Comparison of ENCODE assay signal across 18 cellular contexts in genomic region chr6:5204340-5204739, GRCh38. TPM values are rescaled to one million over a fixed set of nuclear protein-coding genes. Genes with fewer than 3 reads are reported as not detected.
DNase-seq lines count a peak whose midpoint lies in the region; FAIRE-seq and TF ChIP-seq lines count a peak whose summit lies in the region.
"Had no signal": no experiment of that assay in that cellular context is flagged by ENCODE, and none has a peak within 500 bp of the region (broad histone marks: within the 10 kb centered on the region; RNA-seq: fewer than 3 reads in every experiment).

No MANE protein-coding gene starts in this region.

- TF ChIP-seq CTCF in astrocyte (IDR thresholded peaks at IDR 0.05; ENCODE audit: insufficient read depth, low read depth, low read length) (no peak), esophagus squamous epithelium (IDR thresholded peaks at IDR 0.05) (no peak), spleen (IDR thresholded peaks at IDR 0.05 in 8 of 11, conservative IDR thresholded peaks at IDR 0.05 in 3 of 11) (no peak)

- no peak overlapping the region for H3K27ac Mint-ChIP-seq in astrocyte (ENCODE audit: unreplicated experiment)
- H3K27ac Mint-ChIP-seq: activated CD8-positive, alpha-beta T cell treated with anti-CD3 and anti-CD28 coated beads, Interleukin-2, amount 10 ng/mL, durations not matched to agents 7 days and 5 days; activated T-cell treated with anti-CD3 and anti-CD28 coated beads, Interleukin-2, amount 50 U/mL, for 72 hours; T-cell had no signal

- H3K36me3 Mint-ChIP-seq in astrocyte (ENCODE audit: low read depth, unreplicated experiment) = peaks cover 2% of the 10 kb centered on the region

- intact Hi-C loops in esophagus squamous epithelium (cut with DNase I) = no loop called here
- intact Hi-C loops in spleen (cut with DNase I; ENCODE audit: low total_unique reads) = no loop called here

- 38 to 39% methylated on average over 3 of the region's 3 CpGs for WGBS in esophagus squamous epithelium, 2 donors
- 38 to 76% (median 47%) methylated on average over 3 of the region's 3 CpGs for WGBS in spleen, 5 donors

- no peak overlapping the region for H3K9ac ChIP-seq in HUES48 (ENCODE audit: low read depth, low read length)
- H3K9ac ChIP-seq in astrocyte (ENCODE audit: low read length) = no peak overlapping the region

- H3K9me3 Mint-ChIP-seq in astrocyte (ENCODE audit: unreplicated experiment) = no peaks in the 10 kb centered on the region
- H3K9me3 Mint-ChIP-seq: activated naive CD4-positive, alpha-beta T cell treated with anti-CD3 and anti-CD28 coated beads, Interleukin-2, amount 50 U/mL, for 72 hours; activated T-cell treated with anti-CD3 and anti-CD28 coated beads, Interleukin-2, amount 50 U/mL, for 72 hours; T-cell had no signal

- H4K20me1 ChIP-seq in astrocyte (ENCODE audit: insufficient read depth, low read length) = no peaks in the 10 kb centered on the region

- DNase-seq in astrocyte (ENCODE audit: low read depth) = no peak
- DNase-seq in esophagus squamous epithelium (lab: John Stamatoyannopoulos, UW) = no peak
- no peak for DNase-seq in spleen
- no peak for DNase-seq in cortex of kidney (lab: John Stamatoyannopoulos, UW)
- DNase-seq in NCI-H2196 treated with DMSO at 0.1 percent for 48 hours (lab: John Stamatoyannopoulos, UW; ENCODE audit: unreplicated experiment) = no peak
- no peak for DNase-seq in SW 1271 (lab: John Stamatoyannopoulos, UW)
- no peak for DNase-seq in NCI-H510A treated with DMSO at 0.1 percent for 48 hours (lab: John Stamatoyannopoulos, UW)
- DNase-seq: activated CD8-positive, alpha-beta T cell treated with anti-CD3 and anti-CD28 coated beads, Interleukin-2, amount 10 ng/mL, durations not matched to agents 7 days and 5 days; activated T-cell treated with anti-CD3 and anti-CD28 coated beads, Interleukin-2, amount 50 U/mL, for 72 hours; brain microvascular endothelial cell; COR-L47; EL; kidney glomerular epithelial cell; stimulated activated CD4-positive, alpha-beta T cell treated with anti-CD3 and anti-CD28 coated beads, Interleukin-2, amount 100 ng/mL, for 48 hours; T-cell had no signal

- peaks cover 35% of the 10 kb centered on the region for H3K4me1 Mint-ChIP-seq in astrocyte (ENCODE audit: low read depth, unreplicated experiment)

- H3K9me3 ChIP-seq in HUES48 (ENCODE audit: control insufficient read depth, insufficient read depth, low read length) = no peaks in the 10 kb centered on the region
- no peaks in the 10 kb centered on the region for H3K9me3 ChIP-seq in astrocyte (ENCODE audit: insufficient read depth, low read depth, low read length)
- H3K9me3 ChIP-seq in esophagus squamous epithelium = no peaks in the 10 kb centered on the region
- H3K9me3 ChIP-seq in spleen = no peaks in the 10 kb centered on the region

- no peak for FAIRE-seq in astrocyte (lab: Jason Lieb, UNC)

- H3K4me3 Mint-ChIP-seq in astrocyte (ENCODE audit: unreplicated experiment) = peak overlapping the region; percentile 8
- H3K4me3 Mint-ChIP-seq: activated CD8-positive, alpha-beta T cell treated with anti-CD3 and anti-CD28 coated beads, Interleukin-2, amount 10 ng/mL, durations not matched to agents 7 days and 5 days; activated T-cell treated with anti-CD3 and anti-CD28 coated beads, Interleukin-2, amount 50 U/mL, for 72 hours; T-cell had no signal

- H3K36me3 ChIP-seq in HUES48 (ENCODE audit: control insufficient read depth, insufficient read depth, low read length) = no peaks in the 10 kb centered on the region
- peaks cover 2% of the 10 kb centered on the region for H3K36me3 ChIP-seq in astrocyte (ENCODE audit: insufficient read depth, low read length)
- no peaks in the 10 kb centered on the region for H3K36me3 ChIP-seq in esophagus squamous epithelium
- peaks cover 0 to 9% (median 0%) of the 10 kb centered on the region in 6 donors for H3K36me3 ChIP-seq in spleen
- H3K36me3 ChIP-seq: brain microvascular endothelial cell had no signal

- peaks cover 3% of the 10 kb centered on the region for H3K79me2 ChIP-seq in astrocyte (ENCODE audit: insufficient read depth, low read length)
- H3K79me2 ChIP-seq: hepatocyte had no signal

- H3K4me3 ChIP-seq in HUES48 (ENCODE audit: low read depth, low read length) (no peak overlapping the region), astrocyte (ENCODE audit: insufficient read depth, low read depth, low read length) (no peak overlapping the region), esophagus squamous epithelium (no peak overlapping the region), spleen (no peak overlapping the region)
- H3K4me3 ChIP-seq: hepatocyte had no signal

- H3K27me3 Mint-ChIP-seq in astrocyte (ENCODE audit: low read depth, unreplicated experiment) = no peaks in the 10 kb centered on the region
- H3K27me3 Mint-ChIP-seq: T-cell had no signal

- H3K27me3 ChIP-seq in HUES48 (ENCODE audit: control insufficient read depth, insufficient read depth, low read length) = no peaks in the 10 kb centered on the region
- H3K27me3 ChIP-seq in astrocyte (ENCODE audit: insufficient read depth, low read length) = no peaks in the 10 kb centered on the region
- H3K27me3 ChIP-seq in esophagus squamous epithelium = no peaks in the 10 kb centered on the region
- H3K27me3 ChIP-seq in spleen (replicated peaks in 1 of 7) = no peaks in the 10 kb centered on the region
- H3K27me3 ChIP-seq: brain microvascular endothelial cell, hepatocyte had no signal

- H3K27ac ChIP-seq in HUES48 (ENCODE audit: low read depth, low read length) = peak overlapping the region; percentile 22
- no peak overlapping the region for H3K27ac ChIP-seq in astrocyte (ENCODE audit: low read depth, low read length)
- H3K27ac ChIP-seq in esophagus squamous epithelium = peak overlapping the region; percentile 43 to 72 (median 63)
- H3K27ac ChIP-seq in spleen = peak overlapping the region in 5 of 8 donors; percentile 13 to 67 (median 58)
- H3K27ac ChIP-seq: brain microvascular endothelial cell, hepatocyte had no signal

- TF ChIP-seq POLR2A in esophagus squamous epithelium (IDR thresholded peaks at IDR 0.05) (no peak), spleen (IDR thresholded peaks at IDR 0.05) (no peak)

- H3K4me1 ChIP-seq in HUES48 (ENCODE audit: control insufficient read depth, insufficient read depth, low read length) (peaks cover 24% of the 10 kb centered on the region), astrocyte (ENCODE audit: insufficient read depth, low read length) (peaks cover 12% of the 10 kb centered on the region), esophagus squamous epithelium (peaks cover 11 to 60% (median 27%) of the 10 kb centered on the region in 3 donors), spleen (peaks cover 8 to 42% (median 25%) of the 10 kb centered on the region in 6 donors)

- no peak overlapping the region for H2AFZ ChIP-seq in astrocyte (ENCODE audit: low read depth, low read length)
- H2AFZ ChIP-seq: hepatocyte had no signal

- no peak overlapping the region for H3K4me2 ChIP-seq in astrocyte (ENCODE audit: low read length)
- H3K4me2 ChIP-seq: hepatocyte had no signal

RNA-seq across cellular contexts. Expression of gene LYRM4, which starts 56.4 kb away (rescaled TPM):
- total RNA-seq in astrocyte (29.9 and 39.1 TPM in 2 replicates), esophagus squamous epithelium (10 to 100 TPM in 3 of 4 donors, 1 to 10 TPM in 1; 9.2 to 28.2 (median 14.2) TPM), spleen (10 to 100 TPM; 32.1 to 40.3 (median 36.5) TPM)
- 10 to 100 TPM; 46.1 to 58.1 (median 58.1) TPM for polyA plus RNA-seq in spleen

RNA-seq across cellular contexts. Expression of gene FARS2, which starts 57.0 kb away (rescaled TPM):
- total RNA-seq in astrocyte (13.3 and 13.6 TPM in 2 replicates), esophagus squamous epithelium (10 to 100 TPM in 3 of 4 donors, 1 to 10 TPM in 1; 8.3 to 18.5 (median 13.0) TPM), spleen (10 to 100 TPM; 16.7 to 27.4 (median 22.6) TPM)
- polyA plus RNA-seq in spleen = 10 to 100 TPM in 2 of 3 donors, 1 to 10 TPM in 1; 9.0 to 13.3 (median 11.2) TPM
